ENCODE assay signal across 19 cellular contexts in genomic region chr15:26197719-26198118, GRCh38.
"Had no signal": no experiment of that assay in that cellular context is flagged by ENCODE, and none has a peak within 500 bp of the region (broad histone marks: within the 10 kb centered on the region; RNA-seq: fewer than 3 reads in every experiment).

No MANE protein-coding gene starts in this region.

- DNase-seq: activated CD8-positive, alpha-beta memory T cell treated with anti-CD3 and anti-CD28 coated beads for 24 hours; activated CD8-positive, alpha-beta memory T cell treated with anti-CD3 and anti-CD28 coated beads, Interleukin-2, amount 50 U/mL, for 4 hours; activated naive CD8-positive, alpha-beta T cell treated with anti-CD3 and anti-CD28 coated beads for 36 hours; activated T-cell treated with anti-CD3 and anti-CD28 coated beads, Interleukin-2, amount 50 U/mL, for 24 hours; endodermal cell; esophagus squamous epithelium; gastrocnemius medialis; nephron progenitor cell; right cardiac atrium; stimulated activated CD4-positive, alpha-beta T cell treated with anti-CD3 and anti-CD28 coated beads, Interleukin-12 subunit alpha, Interleukin-12 subunit beta, amount 100 ng/mL, for 4 hours; stimulated activated CD4-positive, alpha-beta T cell treated with anti-CD3 and anti-CD28 coated beads, Interleukin-4, amount 100 ng/mL, for 4 hours; T-helper 9 cell; transverse colon had no signal

- H3K4me1 Mint-ChIP-seq: activated naive CD8-positive, alpha-beta T cell treated with anti-CD3 and anti-CD28 coated beads for 36 hours; activated T-helper 17 cell treated with anti-CD3 and anti-CD28 coated beads, Interleukin-2, amount 50 U/mL, for 72 hours; memory B cell; nephron progenitor cell had no signal

- H3K27me3 ChIP-seq: esophagus squamous epithelium, gastrocnemius medialis, suprapubic skin, transverse colon had no signal

- H3K27ac ChIP-seq: coronary artery, esophagus squamous epithelium, gastrocnemius medialis, suprapubic skin, transverse colon had no signal

- H3K9me3 Mint-ChIP-seq: activated naive CD8-positive, alpha-beta T cell treated with anti-CD3 and anti-CD28 coated beads for 36 hours; activated T-cell treated with anti-CD3 and anti-CD28 coated beads, Interleukin-2, amount 50 U/mL, for 24 hours; activated T-helper 17 cell treated with anti-CD3 and anti-CD28 coated beads, Interleukin-2, amount 50 U/mL, for 72 hours; endodermal cell; memory B cell; nephron progenitor cell; stimulated activated naive CD8-positive, alpha-beta T cell treated with anti-CD3 and anti-CD28 coated beads, Interleukin-15, Interleukin-2, amounts not matched to agents 100 ng/mL and 50 ng/mL, for 24 hours had no signal

- H3K36me3 Mint-ChIP-seq: activated naive CD8-positive, alpha-beta T cell treated with anti-CD3 and anti-CD28 coated beads for 36 hours; memory B cell; WTC11 had no signal

- H3K36me3 ChIP-seq: esophagus squamous epithelium, gastrocnemius medialis, suprapubic skin, transverse colon had no signal

- H3K9me3 ChIP-seq: esophagus squamous epithelium, gastrocnemius medialis, suprapubic skin, transverse colon had no signal

- H3K4me1 ChIP-seq: esophagus squamous epithelium, gastrocnemius medialis, suprapubic skin, transverse colon had no signal

- H3K4me3 ChIP-seq: coronary artery, esophagus squamous epithelium, gastrocnemius medialis, suprapubic skin, transverse colon had no signal

- H3K4me3 Mint-ChIP-seq: activated naive CD8-positive, alpha-beta T cell treated with anti-CD3 and anti-CD28 coated beads for 36 hours; activated T-cell treated with anti-CD3 and anti-CD28 coated beads, Interleukin-2, amount 50 U/mL, for 24 hours; activated T-helper 17 cell treated with anti-CD3 and anti-CD28 coated beads, Interleukin-2, amount 50 U/mL, for 72 hours; endodermal cell; memory B cell; nephron progenitor cell; stimulated activated naive CD8-positive, alpha-beta T cell treated with anti-CD3 and anti-CD28 coated beads, Interleukin-15, Interleukin-2, amounts not matched to agents 100 ng/mL and 50 ng/mL, for 24 hours; WTC11 had no signal

- H3K27me3 Mint-ChIP-seq: activated T-cell treated with anti-CD3 and anti-CD28 coated beads, Interleukin-2, amount 50 U/mL, for 24 hours; memory B cell; stimulated activated naive CD8-positive, alpha-beta T cell treated with anti-CD3 and anti-CD28 coated beads, Interleukin-15, Interleukin-2, amounts not matched to agents 100 ng/mL and 50 ng/mL, for 24 hours had no signal

- ATAC-seq: activated T-helper 17 cell treated with anti-CD3 and anti-CD28 coated beads, Interleukin-2, amount 50 U/mL, for 72 hours; gastrocnemius medialis; right cardiac atrium; WTC11 had no signal

- H3K27ac Mint-ChIP-seq: activated naive CD8-positive, alpha-beta T cell treated with anti-CD3 and anti-CD28 coated beads for 36 hours; activated T-cell treated with anti-CD3 and anti-CD28 coated beads, Interleukin-2, amount 50 U/mL, for 24 hours; activated T-helper 17 cell treated with anti-CD3 and anti-CD28 coated beads, Interleukin-2, amount 50 U/mL, for 72 hours; memory B cell; nephron progenitor cell; stimulated activated naive CD8-positive, alpha-beta T cell treated with anti-CD3 and anti-CD28 coated beads, Interleukin-15, Interleukin-2, amounts not matched to agents 100 ng/mL and 50 ng/mL, for 24 hours; WTC11 had no signal
